ENCODE assay signal across 6 cellular contexts in genomic region chr9:136438548-136438908, GRCh38. TPM values are rescaled to one million over a fixed set of nuclear protein-coding genes. Genes with fewer than 3 reads are reported as not detected.
A peak's percentile ranks its signal among the peaks of the same experiment; 100 is the strongest.
DNase-seq lines count a peak whose midpoint lies in the region; ATAC-seq and TF ChIP-seq lines count a peak whose summit lies in the region.

No MANE protein-coding gene starts in this region.

- H3K27ac ChIP-seq in ectodermal cell (ENCODE audit: insufficient read depth, low read depth, low read length, poor library complexity, severe bottlenecking) (no peak overlapping the region), psoas muscle (peak overlapping the region; percentile 79)

- peak overlapping the region; percentile 78 for H3K4me3 Mint-ChIP-seq in Caco-2 (ENCODE audit: unreplicated experiment)

- H3K27me3 Mint-ChIP-seq in Caco-2 (ENCODE audit: insufficient read depth, unreplicated experiment), result no peaks in the 10 kb centered on the region

- H3K36me3 Mint-ChIP-seq in Caco-2 (ENCODE audit: insufficient read depth, unreplicated experiment), result peaks cover 38% of the 10 kb centered on the region

- peak; percentile 17 for ATAC-seq in HG03159 (IDR thresholded peaks at IDR 0.05; ENCODE audit: unreplicated experiment)
- ATAC-seq in psoas muscle, result peak in 3 of 4 donors; percentile 6 to 20 (median 7)

- intact Hi-C loops in Caco-2 (cut with micrococcal nuclease; ENCODE audit: unreplicated experiment), result no loop called here
- intact Hi-C loops in psoas muscle (cut with DNase I), result no loop called here

- no TSS peak for BruUV-seq in Caco-2 (replicated peaks; lab: Mats Ljungman, UMichigan)

- CTCF ChIA-PET in Caco-2 (lab: Charles Lee), result interaction anchor here (0.7 to 1.1 kb wide), 4 partner anchors 27 to 75 kb away, joined by 4 to 5 read pairs (median 4); partner anchors contain the start of gene DNLZ

- TF ChIP-seq CTCF in Caco-2 (IDR thresholded peaks at IDR 0.05; ENCODE audit: insufficient read depth in 1 of 2, low read depth in 1 of 2, low read length in 1 of 2, severe bottlenecking in 1 of 2, unreplicated experiment in 1 of 2), result no peak
- TF ChIP-seq CTCF in psoas muscle (IDR thresholded peaks at IDR 0.05), result no peak

- peak overlapping the region; percentile 48 for H3K27ac Mint-ChIP-seq in Caco-2 (ENCODE audit: unreplicated experiment)

- peaks cover 7% of the 10 kb centered on the region for H3K4me1 Mint-ChIP-seq in Caco-2 (ENCODE audit: low read depth, unreplicated experiment)

- H3K27me3 ChIP-seq in Caco-2 (replicated peaks; ENCODE audit: control insufficient read depth, insufficient read depth, low read length) (no peaks in the 10 kb centered on the region), ectodermal cell (ENCODE audit: control insufficient read depth, insufficient read depth, low read length, poor library complexity, severe bottlenecking) (no peaks in the 10 kb centered on the region), psoas muscle (ENCODE audit: insufficient read depth in 3 of 3, low read length in 2 of 3) (no peaks in the 10 kb centered on the region)

- DNase-seq in Caco-2 (peak in 1 of 2 experiments; percentile 28), psoas muscle (no peak), COLO829 (ENCODE audit: low spot score) (no peak), NCI-H526 treated with DMSO at 0.1 percent for 48 hours (lab: John Stamatoyannopoulos, UW) (no peak)

- WGBS in ectodermal cell, 2 experiments, result 2 to 3% methylated on average over 36 of the region's 36 CpGs
- WGBS in psoas muscle, 3 donors, result 0 to 2% (median 2%) methylated on average over 19 to 36 of the region's 36 CpGs

- H3K9me3 ChIP-seq in Caco-2, result no peaks in the 10 kb centered on the region
- no peaks in the 10 kb centered on the region for H3K9me3 ChIP-seq in ectodermal cell (ENCODE audit: control insufficient read depth, low read length)
- H3K9me3 ChIP-seq in psoas muscle, result no peaks in the 10 kb centered on the region

- H3K4me1 ChIP-seq in Caco-2 (peaks cover 8% of the 10 kb centered on the region), ectodermal cell (ENCODE audit: control insufficient read depth, insufficient read depth, low read length) (peaks cover 8% of the 10 kb centered on the region), psoas muscle (peaks cover 26% of the 10 kb centered on the region)

- H3K36me3 ChIP-seq in Caco-2 (ENCODE audit: control insufficient read depth, insufficient read depth, low read length) (0 out of 2 replicates have a peak, but pooled peaks cover 1% of the 10 kb centered on the region), ectodermal cell (ENCODE audit: control insufficient read depth, insufficient read depth, low read length) (no peaks in the 10 kb centered on the region), psoas muscle (ENCODE audit: insufficient read depth in 1 of 2, low read depth in 1 of 2) (peaks cover 0 to 42% of the 10 kb centered on the region in 2 donors)

- POLR2A ChIA-PET in Caco-2 (lab: Charles Lee), result no interaction called here

- no peaks in the 10 kb centered on the region for H3K9me3 Mint-ChIP-seq in Caco-2 (ENCODE audit: unreplicated experiment)

- H3K4me3 ChIP-seq in Caco-2 (ENCODE audit: low read depth, low read length) (peak overlapping the region; percentile 96), ectodermal cell (ENCODE audit: insufficient read depth, low read depth, low read length) (peak overlapping the region; percentile 86), psoas muscle (peak overlapping the region; percentile 95)

RNA-seq across cellular contexts. Expression of gene INPP5E, which starts 1.1 kb away (rescaled TPM):
- 18.6 and 20.0 TPM in 2 replicates for total RNA-seq in Caco-2 (2022)
- 22.8 TPM for polyA plus RNA-seq in ectodermal cell (2013, experiment 1 of 4)
- polyA plus RNA-seq in ectodermal cell (2013, experiment 2 of 4), result 19.1 TPM
- polyA plus RNA-seq in ectodermal cell (2013, experiment 3 of 4), result 20.5 TPM
- polyA plus RNA-seq in ectodermal cell (2013, experiment 4 of 4), result 23.1 TPM
- total RNA-seq in psoas muscle, result 1 to 10 TPM; 4.9 to 9.6 (median 7.4) TPM
- polyA plus RNA-seq in psoas muscle, result 1 to 10 TPM; 4.7 to 5.3 (median 4.8) TPM

RNA-seq across cellular contexts. Expression of gene PMPCA, which starts 28.1 kb away (rescaled TPM):
- total RNA-seq in Caco-2 (2022) (89.9 and 91.5 TPM in 2 replicates), psoas muscle (10 to 100 TPM; 52.4 to 68.7 (median 60.6) TPM)
- 105 TPM for polyA plus RNA-seq in ectodermal cell (2013, experiment 1 of 4)
- 89.9 TPM for polyA plus RNA-seq in ectodermal cell (2013, experiment 2 of 4)
- polyA plus RNA-seq in ectodermal cell (2013, experiment 3 of 4), result 54.9 TPM
- 58.5 TPM for polyA plus RNA-seq in ectodermal cell (2013, experiment 4 of 4)
- polyA plus RNA-seq in psoas muscle, result 100 to 1,000 TPM in 1 of 3 donors, 10 to 100 TPM in 2; 42.4 to 116 (median 97.5) TPM

RNA-seq across cellular contexts. Expression of gene ENTR1, which starts 28.1 kb away (rescaled TPM):
- total RNA-seq in Caco-2 (2022), result 85.2 and 92.6 TPM in 2 replicates
- polyA plus RNA-seq in ectodermal cell (2013, experiment 1 of 4), result 89.1 TPM
- polyA plus RNA-seq in ectodermal cell (2013, experiment 2 of 4), result 79.9 TPM
- 67.9 TPM for polyA plus RNA-seq in ectodermal cell (2013, experiment 3 of 4)
- 65.1 TPM for polyA plus RNA-seq in ectodermal cell (2013, experiment 4 of 4)
- 10 to 100 TPM; 16.0 to 39.0 (median 32.3) TPM for total RNA-seq in psoas muscle
- polyA plus RNA-seq in psoas muscle, result 10 to 100 TPM; 24.6 to 53.0 (median 45.4) TPM

RNA-seq across cellular contexts. Expression of gene SNAPC4, which starts 38.6 kb away (rescaled TPM):
- 15.3 and 17.2 TPM in 2 replicates for total RNA-seq in Caco-2 (2022)
- 21.6 TPM for polyA plus RNA-seq in ectodermal cell (2013, experiment 1 of 4)
- 22.3 TPM for polyA plus RNA-seq in ectodermal cell (2013, experiment 2 of 4)
- polyA plus RNA-seq in ectodermal cell (2013, experiment 3 of 4), result 15.7 TPM
- 15.3 TPM for polyA plus RNA-seq in ectodermal cell (2013, experiment 4 of 4)
- 1 to 10 TPM; 3.5 to 4.9 (median 4.5) TPM for total RNA-seq in psoas muscle
- polyA plus RNA-seq in psoas muscle, result 1 to 10 TPM; 3.1 to 6.5 (median 5.1) TPM

RNA-seq across cellular contexts. Expression of gene SEC16A, which starts 44.3 kb away (rescaled TPM):
- total RNA-seq in Caco-2 (2022), result 76.4 and 81.3 TPM in 2 replicates
- 42.6 TPM for polyA plus RNA-seq in ectodermal cell (2013, experiment 1 of 4)
- polyA plus RNA-seq in ectodermal cell (2013, experiment 2 of 4), result 50.8 TPM
- polyA plus RNA-seq in ectodermal cell (2013, experiment 3 of 4), result 32.5 TPM
- 40.2 TPM for polyA plus RNA-seq in ectodermal cell (2013, experiment 4 of 4)
- total RNA-seq in psoas muscle, result 10 to 100 TPM; 31.5 to 40.0 (median 37.0) TPM
- 10 to 100 TPM; 22.3 to 27.6 (median 26.1) TPM for polyA plus RNA-seq in psoas muscle
